In the genomic region with DNA sequence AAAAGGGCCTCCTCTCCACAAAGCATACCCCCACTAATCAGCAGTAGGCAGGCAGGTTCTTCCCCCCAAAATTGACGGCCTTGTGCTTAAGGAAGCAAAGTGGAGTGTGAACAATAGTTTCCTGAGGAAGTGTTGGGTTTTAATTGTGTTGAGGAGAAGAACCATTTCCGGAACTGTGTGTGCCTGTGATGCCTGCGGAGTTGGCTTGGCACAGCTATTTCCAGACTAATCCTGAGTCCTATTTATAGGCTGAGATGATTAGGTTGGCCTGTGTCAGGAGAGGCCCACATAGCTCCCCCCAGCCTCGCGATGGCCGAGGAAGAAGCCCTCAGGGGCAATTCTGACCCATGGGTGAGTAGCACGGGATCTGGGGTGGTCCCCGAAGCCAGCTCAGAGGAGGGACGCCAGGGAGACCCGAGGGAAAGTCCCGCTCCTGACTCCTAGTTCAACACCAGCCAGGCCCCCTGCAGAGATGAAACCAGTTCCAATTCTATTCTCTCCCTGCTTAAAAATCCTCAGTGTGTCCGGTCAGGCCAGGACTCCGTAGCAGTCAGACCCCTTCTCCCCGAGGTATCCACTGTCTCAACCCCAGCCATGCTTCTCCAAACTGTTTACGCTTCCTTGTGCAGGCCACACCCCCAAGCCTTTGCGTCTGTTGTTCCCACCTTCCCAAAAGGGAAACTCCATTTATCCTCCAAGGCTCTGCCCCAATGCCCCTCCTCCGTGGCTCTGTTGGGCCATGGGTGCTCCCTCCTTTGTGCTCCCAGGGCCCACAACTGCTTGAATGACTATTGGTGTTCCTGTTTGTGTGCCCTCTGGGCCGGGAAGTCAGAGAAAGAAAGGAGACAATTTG, we compare ENCODE assay signal across 8 cellular contexts. TPM values are rescaled to one million over a fixed set of nuclear protein-coding genes. Genes with fewer than 3 reads are reported as not detected.
DNase-seq lines count a peak whose midpoint lies in the region; ATAC-seq and TF ChIP-seq lines count a peak whose summit lies in the region.

No MANE protein-coding gene starts in this region.

- TF ChIP-seq CTCF in right atrium auricular region (IDR thresholded peaks at IDR 0.05) (no peak), retinal pigment epithelial cell (conservative IDR thresholded peaks at IDR 0.05; ENCODE audit: low read depth, low read length) (no peak)

- H3K4me1 Mint-ChIP-seq in activated T-helper 2 cell treated with anti-CD3 and anti-CD28 coated beads, Interferon-gamma antibody, Interleukin-2, Interleukin-4, amounts not matched to agents 10 μg/mL and 5 μg/mL and 100 μg/mL, durations not matched to agents 14 hours and 24 hours and 36 hours (ENCODE audit: low read depth), result peaks cover 27% of the 10 kb centered on the region
- no peaks in the 10 kb centered on the region for H3K4me1 Mint-ChIP-seq in effector memory CD8-positive, alpha-beta T cell (ENCODE audit: low read depth in 2 of 2)

- no peak overlapping the region for H3K4me3 Mint-ChIP-seq in activated T-helper 2 cell treated with anti-CD3 and anti-CD28 coated beads, Interferon-gamma antibody, Interleukin-2, Interleukin-4, amounts not matched to agents 10 μg/mL and 5 μg/mL and 100 μg/mL, durations not matched to agents 14 hours and 24 hours and 36 hours (ENCODE audit: low read depth)
- H3K4me3 Mint-ChIP-seq in effector memory CD8-positive, alpha-beta T cell, result no peak overlapping the region

- peak overlapping the region; percentile 41 for H3K27ac Mint-ChIP-seq in activated T-helper 2 cell treated with anti-CD3 and anti-CD28 coated beads, Interferon-gamma antibody, Interleukin-2, Interleukin-4, amounts not matched to agents 10 μg/mL and 5 μg/mL and 100 μg/mL, durations not matched to agents 14 hours and 24 hours and 36 hours
- H3K27ac Mint-ChIP-seq in effector memory CD8-positive, alpha-beta T cell, result peak overlapping the region in 1 of 2 donors; percentile 64

- no peaks in the 10 kb centered on the region for H3K27me3 Mint-ChIP-seq in activated T-helper 2 cell treated with anti-CD3 and anti-CD28 coated beads, Interferon-gamma antibody, Interleukin-2, Interleukin-4, amounts not matched to agents 10 μg/mL and 5 μg/mL and 100 μg/mL, durations not matched to agents 14 hours and 24 hours and 36 hours (ENCODE audit: low read depth)
- no peaks in the 10 kb centered on the region for H3K27me3 Mint-ChIP-seq in effector memory CD8-positive, alpha-beta T cell

- no peaks in the 10 kb centered on the region for H3K9me3 ChIP-seq in right atrium auricular region

- peaks cover 0 to 100% of the 10 kb centered on the region in 2 donors for H3K4me1 ChIP-seq in right atrium auricular region

- H3K36me3 ChIP-seq in right atrium auricular region, result no peaks in the 10 kb centered on the region

- no peaks in the 10 kb centered on the region for H3K27me3 ChIP-seq in right atrium auricular region

- intact Hi-C loops in activated T-helper 2 cell treated with anti-CD3 and anti-CD28 coated beads, Interferon-gamma antibody, Interleukin-2, Interleukin-4, amounts not matched to agents 10 μg/mL and 5 μg/mL and 100 μg/mL, durations not matched to agents 14 hours and 24 hours and 36 hours (cut with micrococcal nuclease), result no loop called here

- H3K4me3 ChIP-seq in right atrium auricular region (peak overlapping the region; percentile 17 to 38), retinal pigment epithelial cell (ENCODE audit: low read length) (no peak overlapping the region)

- no peak for ATAC-seq in effector memory CD8-positive, alpha-beta T cell (replicated peaks)

- DNase-seq in NCI-H82 (lab: John Stamatoyannopoulos, UW), result peak; percentile 34
- DNase-seq in NCI-H82 treated with DMSO at 0.1 percent for 48 hours (lab: John Stamatoyannopoulos, UW; ENCODE audit: unreplicated experiment), result no peak
- no peak for DNase-seq in activated T-helper 2 cell treated with anti-CD3 and anti-CD28 coated beads, Interferon-gamma antibody, Interleukin-2, Interleukin-4, amounts not matched to agents 10 μg/mL and 5 μg/mL and 100 μg/mL, durations not matched to agents 14 hours and 24 hours and 36 hours (ENCODE audit: low spot score)
- peak; percentile 93 for DNase-seq in right atrium auricular region (ENCODE audit: low spot score)
- DNase-seq in retinal pigment epithelial cell (ENCODE audit: low read depth), result peak; percentile 91
- no peak for DNase-seq in effector memory CD8-positive, alpha-beta T cell
- DNase-seq in GM19238 (ENCODE audit: insufficient read length, low spot score), result no peak
- no peak for DNase-seq in NCI-H128 (lab: John Stamatoyannopoulos, UW; ENCODE audit: unreplicated experiment)

- no peaks in the 10 kb centered on the region for H3K36me3 Mint-ChIP-seq in activated T-helper 2 cell treated with anti-CD3 and anti-CD28 coated beads, Interferon-gamma antibody, Interleukin-2, Interleukin-4, amounts not matched to agents 10 μg/mL and 5 μg/mL and 100 μg/mL, durations not matched to agents 14 hours and 24 hours and 36 hours (ENCODE audit: low read depth)
- no peaks in the 10 kb centered on the region for H3K36me3 Mint-ChIP-seq in effector memory CD8-positive, alpha-beta T cell (ENCODE audit: insufficient read depth)

- H3K9me3 Mint-ChIP-seq in activated T-helper 2 cell treated with anti-CD3 and anti-CD28 coated beads, Interferon-gamma antibody, Interleukin-2, Interleukin-4, amounts not matched to agents 10 μg/mL and 5 μg/mL and 100 μg/mL, durations not matched to agents 14 hours and 24 hours and 36 hours, result no peaks in the 10 kb centered on the region
- H3K9me3 Mint-ChIP-seq in effector memory CD8-positive, alpha-beta T cell, result no peaks in the 10 kb centered on the region

- peak overlapping the region; percentile 97 to 99 for H3K27ac ChIP-seq in right atrium auricular region

RNA-seq across cellular contexts. Expression of a gene that starts 18.1 kb away (rescaled TPM):
- 1.1 and 1.9 TPM in 2 replicates for total RNA-seq in activated T-helper 2 cell treated with anti-CD3 and anti-CD28 coated beads, Interferon-gamma antibody, Interleukin-2, Interleukin-4, amounts not matched to agents 10 μg/mL and 5 μg/mL and 100 μg/mL, durations not matched to agents 14 hours and 24 hours and 36 hours
- 1,000 to 10,000 TPM; 1,444 to 3,478 TPM for total RNA-seq in right atrium auricular region

Comparison
In these comparisons a context has a peak if more than half of its experiments do, and no peak if none do; other contexts are left out.
1. DNase-seq: peak in NCI-H82 (single experiment), right atrium auricular region (single experiment) and retinal pigment epithelial cell (single experiment); none in NCI-H82 treated with DMSO at 0.1 percent for 48 hours (single experiment), activated T-helper 2 cell treated with anti-CD3 and anti-CD28 coated beads, Interferon-gamma antibody, Interleukin-2, Interleukin-4, amounts not matched to agents 10 μg/mL and 5 μg/mL and 100 μg/mL, durations not matched to agents 14 hours and 24 hours and 36 hours (single experiment), effector memory CD8-positive, alpha-beta T cell (0 of 3), GM19238 (single experiment) and NCI-H128 (single experiment).
2. RNA of a gene that starts 18.1 kb away (total RNA-seq): 1,444 to 3,478 TPM in right atrium auricular region; 1.1 to 1.9 TPM in activated T-helper 2 cell treated with anti-CD3 and anti-CD28 coated beads, Interferon-gamma antibody, Interleukin-2, Interleukin-4, amounts not matched to agents 10 μg/mL and 5 μg/mL and 100 μg/mL, durations not matched to agents 14 hours and 24 hours and 36 hours; every median in the first group is over 100 times any median in the second.